18 cellular contexts compared by ENCODE assay signal in genomic region chr15:71201471-71201870, GRCh38.
A peak's percentile ranks its signal among the peaks of the same experiment; 100 is the strongest.
DNase-seq lines count a peak whose midpoint lies in the region; ATAC-seq, FAIRE-seq and TF ChIP-seq lines count a peak whose summit lies in the region.
"Had no signal": no experiment of that assay in that cellular context is flagged by ENCODE, and none has a peak within 500 bp of the region (broad histone marks: within the 10 kb centered on the region; RNA-seq: fewer than 3 reads in every experiment).

No MANE protein-coding gene starts in this region.

- no peaks in the 10 kb centered on the region for H3K27me3 ChIP-seq in lung (ENCODE audit: control insufficient read depth, insufficient read depth)
- no peaks in the 10 kb centered on the region for H3K27me3 ChIP-seq in H9 (ENCODE audit: insufficient read depth, low read length)

- no peaks in the 10 kb centered on the region for H3K9me3 ChIP-seq in lung (ENCODE audit: control insufficient read depth in 2 of 2, insufficient read depth in 1 of 2, low read length in 1 of 2)
- H3K9me3 ChIP-seq in H9 (ENCODE audit: control insufficient read depth, low read depth, low read length): no peaks in the 10 kb centered on the region

- peak overlapping the region in 1 of 2 donors; percentile 54 for H3K27ac ChIP-seq in lung (ENCODE audit: low read depth in 1 of 2, low read length in 1 of 2)
- H3K27ac ChIP-seq in H9 (ENCODE audit: insufficient read length, low read depth, low read length): no peak overlapping the region

- H3K4me3 ChIP-seq in lung: no peak overlapping the region
- H3K4me3 ChIP-seq: GM23338 had no signal

- TF ChIP-seq CTCF in lung (IDR thresholded peaks at IDR 0.05; ENCODE audit: control extremely low read depth, extremely low read depth) (no peak), H9 (conservative IDR thresholded peaks at IDR 0.05) (no peak)

- intact Hi-C loops in activated T-helper 2 cell treated with anti-CD3 and anti-CD28 coated beads, Interferon-gamma antibody, Interleukin-2, Interleukin-4, amounts not matched to agents 10 μg/mL and 5 μg/mL and 100 μg/mL, durations not matched to agents 14 hours and 24 hours and 36 hours (cut with micrococcal nuclease): no loop called here

- H3K79me2 ChIP-seq in H9 (ENCODE audit: insufficient read depth, low read length): no peaks in the 10 kb centered on the region

- H3K79me1 ChIP-seq in H9 (ENCODE audit: insufficient read depth, low read depth, low read length, poor library complexity, severe bottlenecking): no peaks in the 10 kb centered on the region

- no peaks in the 10 kb centered on the region for H3K36me3 ChIP-seq in lung (ENCODE audit: control insufficient read depth in 2 of 2, insufficient read depth in 2 of 2, low read length in 2 of 2)

- no peak overlapping the region for H4K5ac ChIP-seq in H9 (ENCODE audit: insufficient read length, low read depth, low read length)

- no peak overlapping the region for H3T11ph ChIP-seq in H9 (ENCODE audit: low read length)

- no peak overlapping the region for H2BK12ac ChIP-seq in H9 (ENCODE audit: insufficient read length, low read depth, low read length)

- no peaks in the 10 kb centered on the region for H3K23me2 ChIP-seq in H9 (ENCODE audit: insufficient read length, low read depth, low read length, poor library complexity, severe bottlenecking)

- H2BK120ac ChIP-seq in H9 (ENCODE audit: low read depth, low read length, poor library complexity, severe bottlenecking): no peak overlapping the region

- no peak overlapping the region for H3K4me3 Mint-ChIP-seq in H9
- H3K4me3 Mint-ChIP-seq in activated T-helper 2 cell treated with anti-CD3 and anti-CD28 coated beads, Interferon-gamma antibody, Interleukin-2, Interleukin-4, amounts not matched to agents 10 μg/mL and 5 μg/mL and 100 μg/mL, durations not matched to agents 14 hours and 24 hours and 36 hours (ENCODE audit: low read depth): no peak overlapping the region
- H3K4me3 Mint-ChIP-seq: activated T-cell treated with anti-CD3 and anti-CD28 coated beads, Interleukin-2, amount 50 U/mL, for 72 hours; CD4-positive, alpha-beta T cell; GM23338 had no signal

- H3K56ac ChIP-seq in H9 (ENCODE audit: insufficient read length, low read depth, low read length): no peak overlapping the region

- H2AK5ac ChIP-seq in H9 (ENCODE audit: insufficient read length, low read length): no peak overlapping the region

- H4K91ac ChIP-seq in H9 (ENCODE audit: insufficient read length, low read depth, low read length): no peak overlapping the region

- H3K27me3 Mint-ChIP-seq in H9 (ENCODE audit: low read depth): peaks cover 29% of the 10 kb centered on the region
- peaks cover 2% of the 10 kb centered on the region for H3K27me3 Mint-ChIP-seq in activated T-helper 2 cell treated with anti-CD3 and anti-CD28 coated beads, Interferon-gamma antibody, Interleukin-2, Interleukin-4, amounts not matched to agents 10 μg/mL and 5 μg/mL and 100 μg/mL, durations not matched to agents 14 hours and 24 hours and 36 hours (ENCODE audit: low read depth)
- H3K27me3 Mint-ChIP-seq: CD4-positive, alpha-beta T cell had no signal

- no peak overlapping the region for H2BK15ac ChIP-seq in H9 (ENCODE audit: low read depth, low read length)

- no peak overlapping the region for H3K14ac ChIP-seq in H9 (ENCODE audit: insufficient read depth, low read length)

- H3K4ac ChIP-seq in H9 (ENCODE audit: low read depth, low read length): no peak overlapping the region

- H3K9me3 Mint-ChIP-seq in H9: no peaks in the 10 kb centered on the region
- H3K9me3 Mint-ChIP-seq in activated T-helper 2 cell treated with anti-CD3 and anti-CD28 coated beads, Interferon-gamma antibody, Interleukin-2, Interleukin-4, amounts not matched to agents 10 μg/mL and 5 μg/mL and 100 μg/mL, durations not matched to agents 14 hours and 24 hours and 36 hours: peaks cover 8% of the 10 kb centered on the region
- H3K9me3 Mint-ChIP-seq: CD4-positive, alpha-beta T cell; GM23338 had no signal

- no peaks in the 10 kb centered on the region for H4K20me1 ChIP-seq in H9 (ENCODE audit: control insufficient read depth, insufficient read depth, insufficient read length)

- whole genome bisulfite sequencing in lung, 2 donors: 53 to 70% methylated on average over 9 of the region's 9 CpGs
- no CpG with 5 or more reads among the region's 9 CpGs for WGBS in H9 (ENCODE audit: extremely low coverage, insufficient read length, low lambda C conversion rate)

- H3K9ac ChIP-seq in H9 (ENCODE audit: extremely low read depth, insufficient read length, low read length): no peak overlapping the region

- no peak overlapping the region for H4K8ac ChIP-seq in H9 (replicated peaks; ENCODE audit: insufficient read length, low read depth, low read length)

- H3K4me1 Mint-ChIP-seq in H9: peaks cover 45% of the 10 kb centered on the region in 2 experiments
- no peaks in the 10 kb centered on the region for H3K4me1 Mint-ChIP-seq in activated T-helper 2 cell treated with anti-CD3 and anti-CD28 coated beads, Interferon-gamma antibody, Interleukin-2, Interleukin-4, amounts not matched to agents 10 μg/mL and 5 μg/mL and 100 μg/mL, durations not matched to agents 14 hours and 24 hours and 36 hours (ENCODE audit: low read depth)

- no peak overlapping the region for H3K4me2 ChIP-seq in H9 (ENCODE audit: insufficient read depth, insufficient read length, low read length)

- H2BK20ac ChIP-seq in H9 (ENCODE audit: low read depth, low read length, poor library complexity, severe bottlenecking): no peak overlapping the region

- no peak overlapping the region for H3K23ac ChIP-seq in H9 (ENCODE audit: insufficient read length, low read depth, low read length)

- DNase-seq in DMS153 treated with DMSO at 0.1 percent for 48 hours (lab: John Stamatoyannopoulos, UW; ENCODE audit: unreplicated experiment) (peak; percentile 77), NCI-H187 (lab: John Stamatoyannopoulos, UW) (peak; percentile 90 to 97), NCI-H82 (lab: John Stamatoyannopoulos, UW) (peak; percentile 97), lung (ENCODE audit: low spot score) (peak; percentile 87), H9 (no peak), GM12891 (ENCODE audit: insufficient read length, low spot score) (no peak)
- no peak for DNase-seq in activated T-helper 2 cell treated with anti-CD3 and anti-CD28 coated beads, Interferon-gamma antibody, Interleukin-2, Interleukin-4, amounts not matched to agents 10 μg/mL and 5 μg/mL and 100 μg/mL, durations not matched to agents 14 hours and 24 hours and 36 hours (ENCODE audit: low spot score)
- DNase-seq: activated T-cell treated with anti-CD3 and anti-CD28 coated beads, Interleukin-2, amount 50 U/mL, for 72 hours; CD4-positive, alpha-beta T cell; head of caudate nucleus; NCI-H226; stimulated activated CD4-positive, alpha-beta T cell treated with anti-CD3 and anti-CD28 coated beads, Interleukin-4, amount 100 ng/mL, for 1 hour; stimulated activated naive CD8-positive, alpha-beta T cell treated with anti-CD3 and anti-CD28 coated beads, Interleukin-15, Interleukin-2, amounts not matched to agents 100 U/mL and 50 U/mL, for 24 hours had no signal

- ATAC-seq in lung (ENCODE audit: insufficient read depth, low FRiP score): no peak
- no peak for ATAC-seq in activated CD4-positive, CD25-positive, alpha-beta regulatory T cell treated with anti-CD3 and anti-CD28 coated beads, Interleukin-2, amount 50 U/mL, for 24 hours
- ATAC-seq: activated T-cell treated with anti-CD3 and anti-CD28 coated beads, Interleukin-2, amount 50 U/mL, for 72 hours; GM23338; stimulated activated naive CD8-positive, alpha-beta T cell treated with anti-CD3 and anti-CD28 coated beads, Interleukin-15, Interleukin-2, amounts not matched to agents 100 U/mL and 50 U/mL, for 24 hours had no signal

- no peak for TF ChIP-seq POLR2A in GM12891 (IDR thresholded peaks at IDR 0.05; ENCODE audit: low read depth, low read length)

- no peak overlapping the region for H2AFZ ChIP-seq in H9 (ENCODE audit: low read length)
- H2AFZ ChIP-seq: GM23338 had no signal

- 0 out of 7 replicates have a peak overlapping the region, but pooled peaks of 1 of the 3 experiments have one; percentile 40 for H3K27ac Mint-ChIP-seq in H9
- H3K27ac Mint-ChIP-seq in activated T-helper 2 cell treated with anti-CD3 and anti-CD28 coated beads, Interferon-gamma antibody, Interleukin-2, Interleukin-4, amounts not matched to agents 10 μg/mL and 5 μg/mL and 100 μg/mL, durations not matched to agents 14 hours and 24 hours and 36 hours: no peak overlapping the region
- H3K27ac Mint-ChIP-seq: activated T-cell treated with anti-CD3 and anti-CD28 coated beads, Interleukin-2, amount 50 U/mL, for 72 hours; CD4-positive, alpha-beta T cell; progenitor cell of endocrine pancreas had no signal

- H2BK5ac ChIP-seq in H9 (ENCODE audit: insufficient read length, low read length): no peak overlapping the region

- H3K36me3 Mint-ChIP-seq in H9 (ENCODE audit: insufficient read depth in 1 of 3, low read depth in 3 of 3): no peaks in the 10 kb centered on the region
- no peaks in the 10 kb centered on the region for H3K36me3 Mint-ChIP-seq in activated T-helper 2 cell treated with anti-CD3 and anti-CD28 coated beads, Interferon-gamma antibody, Interleukin-2, Interleukin-4, amounts not matched to agents 10 μg/mL and 5 μg/mL and 100 μg/mL, durations not matched to agents 14 hours and 24 hours and 36 hours (ENCODE audit: low read depth)

- no peak overlapping the region for H3K18ac ChIP-seq in H9 (ENCODE audit: insufficient read length, low read depth, low read length)

- no peak for FAIRE-seq in GM12891 (lab: Jason Lieb, UNC)
- FAIRE-seq: endometrium, HTR-8/SVneo had no signal

- H3K4me1 ChIP-seq in lung (ENCODE audit: control insufficient read depth in 2 of 2, insufficient read depth in 2 of 2, low read length in 2 of 2) (peaks cover 6 to 12% of the 10 kb centered on the region in 2 donors), H9 (ENCODE audit: insufficient read depth, low read length) (peaks cover 17% of the 10 kb centered on the region; the same call in 1 of the 2 replicates)

TF ChIP-seq in GM12891, 5 proteins besides CTCF, POLR2A, EP300 and RAD21:
- TF ChIP-seq SPI1 (IDR thresholded peaks at IDR 0.05; ENCODE audit: low read depth, low read length) (no peak), POU2F2 (IDR thresholded peaks at IDR 0.05; ENCODE audit: low read depth, low read length) (no peak), TAF1 (IDR thresholded peaks at IDR 0.05; ENCODE audit: low read depth, low read length) (no peak), PAX5 (IDR thresholded peaks at IDR 0.05; ENCODE audit: insufficient read depth, low read length, severe bottlenecking) (no peak), POLR2AphosphoS5 (IDR thresholded peaks at IDR 0.05; ENCODE audit: low read depth, low read length) (no peak)

Comparison
In these comparisons a context has a peak if more than half of its experiments do, and no peak if none do; other contexts are left out.
1. DNase-seq: peak in DMS153 treated with DMSO at 0.1 percent for 48 hours (single experiment), NCI-H187 (2 of 2), NCI-H82 (single experiment) and lung (single experiment); none in H9 (single experiment), activated T-helper 2 cell treated with anti-CD3 and anti-CD28 coated beads, Interferon-gamma antibody, Interleukin-2, Interleukin-4, amounts not matched to agents 10 μg/mL and 5 μg/mL and 100 μg/mL, durations not matched to agents 14 hours and 24 hours and 36 hours (single experiment) and GM12891 (single experiment).